13 cellular contexts compared by ENCODE assay signal in genomic region chr3:31230425-31230824, GRCh38.
DNase-seq lines count a peak whose midpoint lies in the region; ATAC-seq and TF ChIP-seq lines count a peak whose summit lies in the region.
"Had no signal": no experiment of that assay in that cellular context is flagged by ENCODE, and none has a peak within 500 bp of the region (broad histone marks: within the 10 kb centered on the region; RNA-seq: fewer than 3 reads in every experiment).

No MANE protein-coding gene starts in this region.

- no peaks in the 10 kb centered on the region for H3K36me3 ChIP-seq in MG63

- H3K27me3 Mint-ChIP-seq in T-cell = no peaks in the 10 kb centered on the region
- no peaks in the 10 kb centered on the region for H3K27me3 Mint-ChIP-seq in natural killer cell (ENCODE audit: low read depth in 2 of 2)

- ATAC-seq in GM18502 (IDR thresholded peaks at IDR 0.05; ENCODE audit: poor library complexity, unreplicated experiment) = peak; percentile 40
- peak; percentile 38 for ATAC-seq in GM21723 (IDR thresholded peaks at IDR 0.05; ENCODE audit: unreplicated experiment)
- peak; percentile 19 to 53 (median 44) for ATAC-seq in T-cell (replicated peaks in 1 of 4)
- no peak for ATAC-seq in natural killer cell
- ATAC-seq: mucosa of descending colon had no signal

- H3K9me3 Mint-ChIP-seq in T-cell = no peaks in the 10 kb centered on the region
- H3K9me3 Mint-ChIP-seq in natural killer cell = no peaks in the 10 kb centered on the region

- no peak for TF ChIP-seq CTCF in natural killer cell (IDR thresholded peaks at IDR 0.05)

- POLR2A ChIA-PET in T-cell (lab: Charles Lee) = no interaction called here

- intact Hi-C loops in natural killer cell (cut with micrococcal nuclease) = no loop called here

- H3K4me3 Mint-ChIP-seq in T-cell (peak overlapping the region; percentile 34 to 62 (median 45)), natural killer cell (peak overlapping the region; percentile 45)

- CTCF ChIA-PET in T-cell (lab: Charles Lee) = no interaction called here

- H3K36me3 Mint-ChIP-seq in T-cell = no peaks in the 10 kb centered on the region
- H3K36me3 Mint-ChIP-seq in natural killer cell = peaks cover under 1% of the 10 kb centered on the region

- H3K9me3 ChIP-seq in MG63 = no peaks in the 10 kb centered on the region
- H3K9me3 ChIP-seq: mucosa of descending colon had no signal

- peak overlapping the region; percentile 88 to 92 for H3K27ac Mint-ChIP-seq in T-cell
- H3K27ac Mint-ChIP-seq in natural killer cell = peak overlapping the region; percentile 39 to 79

- H3K4me1 Mint-ChIP-seq in T-cell (peaks cover 90 to 100% (median 99%) of the 10 kb centered on the region in 3 donors), natural killer cell (peaks cover 76 to 90% of the 10 kb centered on the region in 2 donors)

- DNase-seq in T-cell (no peak), natural killer cell (no peak), NCI-H345 treated with DMSO at 0.1 percent for 48 hours (lab: John Stamatoyannopoulos, UW; ENCODE audit: unreplicated experiment) (no peak), MG63 (no peak), NCI-H1105 (lab: John Stamatoyannopoulos, UW) (no peak)
- DNase-seq: activated gamma-delta T cell treated with Interleukin-2 at 50 U/mL for 16 hours, Calu3, mucosa of descending colon, NCI-H774, Right ventricle myocardium superior, substantia nigra had no signal

- no peaks in the 10 kb centered on the region for H3K27me3 ChIP-seq in MG63

- no peak overlapping the region for H3K4me3 ChIP-seq in MG63
- H3K4me3 ChIP-seq: mucosa of descending colon had no signal

Comparison
In these comparisons a context has a peak if more than half of its experiments do, and no peak if none do; other contexts are left out.
1. ATAC-seq: peak in GM18502 (single experiment), GM21723 (single experiment) and T-cell (4 of 4); none in natural killer cell (0 of 3).